Comparison of ENCODE assay signal across 8 cellular contexts in the genomic region with DNA sequence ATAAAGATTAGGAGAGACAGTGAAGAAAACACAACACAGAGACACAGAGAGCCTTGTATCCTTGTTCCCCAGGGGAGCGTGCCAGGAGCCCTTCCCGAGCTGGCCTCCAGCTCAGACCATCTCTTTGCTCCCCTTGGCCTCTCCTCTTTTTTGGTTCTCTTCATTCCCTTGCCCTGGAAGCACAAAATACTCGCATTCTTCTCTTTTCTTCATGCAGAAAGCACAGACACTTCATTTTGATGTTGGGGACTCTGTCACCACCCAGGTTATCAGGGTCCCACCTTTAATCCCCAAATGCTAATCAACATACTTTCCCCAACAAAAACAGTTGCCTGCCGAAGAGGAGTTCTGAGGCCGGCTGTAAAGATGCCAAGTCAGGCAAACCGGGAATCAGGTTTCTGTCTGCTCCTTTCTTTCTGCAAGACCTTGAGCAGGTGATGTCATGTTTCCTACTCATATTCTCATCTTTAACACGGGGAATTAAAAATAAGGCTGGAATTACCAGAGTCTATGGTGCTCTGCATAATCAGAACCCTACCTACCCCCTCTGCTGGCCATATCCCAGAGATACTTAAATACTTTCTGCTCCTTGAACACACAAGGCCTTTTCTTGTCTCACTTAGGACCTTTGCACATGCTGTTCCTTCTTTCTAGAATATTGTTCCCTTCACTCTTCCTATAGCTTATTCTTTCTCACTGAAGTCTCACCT. TPM values are rescaled to one million over a fixed set of nuclear protein-coding genes. Genes with fewer than 3 reads are reported as not detected.
DNase-seq lines count a peak whose midpoint lies in the region; ATAC-seq and TF ChIP-seq lines count a peak whose summit lies in the region.

No MANE protein-coding gene starts in this region.

- H3K27ac ChIP-seq in H9 (ENCODE audit: insufficient read length, low read depth, low read length) (no peak overlapping the region), caudate nucleus (ENCODE audit: low read depth, low read length) (no peak overlapping the region)

- no peak overlapping the region for H3T11ph ChIP-seq in H9 (ENCODE audit: low read length)

- H3K4me2 ChIP-seq in H9 (ENCODE audit: insufficient read depth, insufficient read length, low read length), result no peak overlapping the region

- no peak overlapping the region for H4K91ac ChIP-seq in H9 (ENCODE audit: insufficient read length, low read depth, low read length)

- no peak overlapping the region for H4K8ac ChIP-seq in H9 (replicated peaks; ENCODE audit: insufficient read length, low read depth, low read length)

- peaks cover 0 to 4% (median 0%) of the 10 kb centered on the region in 3 experiments; a peak in 1 of 7 replicates for H3K36me3 Mint-ChIP-seq in H9 (ENCODE audit: insufficient read depth in 1 of 3, low read depth in 3 of 3)

- no CpG with 5 or more reads among the region's 7 CpGs for WGBS in H9 (ENCODE audit: extremely low coverage, insufficient read length, low lambda C conversion rate)

- H3K4me1 Mint-ChIP-seq in H9, result peaks cover 12 to 17% of the 10 kb centered on the region in 2 experiments

- no peak overlapping the region for H3K18ac ChIP-seq in H9 (ENCODE audit: insufficient read length, low read depth, low read length)

- no peak overlapping the region for H3K14ac ChIP-seq in H9 (ENCODE audit: insufficient read depth, low read length)

- ATAC-seq in HG03342 (IDR thresholded peaks at IDR 0.05; ENCODE audit: unreplicated experiment) (no peak), GM21576 (IDR thresholded peaks at IDR 0.05; ENCODE audit: unreplicated experiment) (no peak)

- H4K20me1 ChIP-seq in H9 (ENCODE audit: control insufficient read depth, insufficient read depth, insufficient read length), result no peaks in the 10 kb centered on the region

- H3K9me3 ChIP-seq in H9 (ENCODE audit: control insufficient read depth, low read depth, low read length), result no peaks in the 10 kb centered on the region

- DNase-seq in AG08395 (ENCODE audit: low spot score), result peak; percentile 67
- DNase-seq in H9, result no peak
- peak; percentile 65 for DNase-seq in RKO (ENCODE audit: low spot score)
- peak; percentile 18 for DNase-seq in glomerular endothelial cell (ENCODE audit: extremely low read depth, low read depth, low spot score)
- DNase-seq in caudate nucleus (lab: John Stamatoyannopoulos, UW), result no peak
- no peak for DNase-seq in foreskin melanocyte

- peaks cover 8 to 9% of the 10 kb centered on the region in 2 experiments; a peak in 4 of 5 replicates for H3K9me3 Mint-ChIP-seq in H9

- no peak overlapping the region for H2BK12ac ChIP-seq in H9 (ENCODE audit: insufficient read length, low read depth, low read length)

- no peaks in the 10 kb centered on the region for H3K4me1 ChIP-seq in H9 (ENCODE audit: insufficient read depth, low read length)

- H2AK5ac ChIP-seq in H9 (ENCODE audit: insufficient read length, low read length), result no peak overlapping the region

- peak; percentile 44 for TF ChIP-seq CTCF in H9 (conservative IDR thresholded peaks at IDR 0.05)

- no peak overlapping the region for H2AFZ ChIP-seq in H9 (ENCODE audit: low read length)

- no peaks in the 10 kb centered on the region for H3K79me2 ChIP-seq in H9 (ENCODE audit: insufficient read depth, low read length)

- no peak overlapping the region for H3K4ac ChIP-seq in H9 (ENCODE audit: low read depth, low read length)

- H3K56ac ChIP-seq in H9 (ENCODE audit: insufficient read length, low read depth, low read length), result no peak overlapping the region

- no peak overlapping the region for H3K4me3 Mint-ChIP-seq in H9

- no peak overlapping the region for H2BK15ac ChIP-seq in H9 (ENCODE audit: low read depth, low read length)

- H3K27me3 Mint-ChIP-seq in H9 (ENCODE audit: low read depth), result peaks cover 2% of the 10 kb centered on the region; the same call in 1 of the 2 replicates

- no peak overlapping the region for H2BK5ac ChIP-seq in H9 (ENCODE audit: insufficient read length, low read length)

- H2BK20ac ChIP-seq in H9 (ENCODE audit: low read depth, low read length, poor library complexity, severe bottlenecking), result no peak overlapping the region

- H3K23ac ChIP-seq in H9 (ENCODE audit: insufficient read length, low read depth, low read length), result no peak overlapping the region

- no peaks in the 10 kb centered on the region for H3K23me2 ChIP-seq in H9 (ENCODE audit: insufficient read length, low read depth, low read length, poor library complexity, severe bottlenecking)

- no peak overlapping the region for H4K5ac ChIP-seq in H9 (ENCODE audit: insufficient read length, low read depth, low read length)

- no peaks in the 10 kb centered on the region for H3K27me3 ChIP-seq in H9 (ENCODE audit: insufficient read depth, low read length)

- no peak overlapping the region for H2BK120ac ChIP-seq in H9 (ENCODE audit: low read depth, low read length, poor library complexity, severe bottlenecking)

- H3K27ac Mint-ChIP-seq in H9, result peak overlapping the region in 1 of 3 experiments; percentile 69; a peak in 2 of 7 replicates

- no peaks in the 10 kb centered on the region for H3K79me1 ChIP-seq in H9 (ENCODE audit: insufficient read depth, low read depth, low read length, poor library complexity, severe bottlenecking)

- no peak overlapping the region for H3K9ac ChIP-seq in H9 (ENCODE audit: extremely low read depth, insufficient read length, low read length)

RNA-seq across cellular contexts. Expression of a gene that starts 21.7 kb away (rescaled TPM):
- total RNA-seq in H9 (2021), result not detected in 2 replicates
- total RNA-seq in glomerular endothelial cell, result not detected in 2 replicates

Comparison
In these comparisons a context has a peak if more than half of its experiments do, and no peak if none do; other contexts are left out.
1. DNase-seq: peak in AG08395 (single experiment), RKO (single experiment) and glomerular endothelial cell (single experiment); none in H9 (single experiment), caudate nucleus (0 of 61) and foreskin melanocyte (single experiment).